Comparison of ENCODE assay signal across 18 cellular contexts in the genomic region with DNA sequence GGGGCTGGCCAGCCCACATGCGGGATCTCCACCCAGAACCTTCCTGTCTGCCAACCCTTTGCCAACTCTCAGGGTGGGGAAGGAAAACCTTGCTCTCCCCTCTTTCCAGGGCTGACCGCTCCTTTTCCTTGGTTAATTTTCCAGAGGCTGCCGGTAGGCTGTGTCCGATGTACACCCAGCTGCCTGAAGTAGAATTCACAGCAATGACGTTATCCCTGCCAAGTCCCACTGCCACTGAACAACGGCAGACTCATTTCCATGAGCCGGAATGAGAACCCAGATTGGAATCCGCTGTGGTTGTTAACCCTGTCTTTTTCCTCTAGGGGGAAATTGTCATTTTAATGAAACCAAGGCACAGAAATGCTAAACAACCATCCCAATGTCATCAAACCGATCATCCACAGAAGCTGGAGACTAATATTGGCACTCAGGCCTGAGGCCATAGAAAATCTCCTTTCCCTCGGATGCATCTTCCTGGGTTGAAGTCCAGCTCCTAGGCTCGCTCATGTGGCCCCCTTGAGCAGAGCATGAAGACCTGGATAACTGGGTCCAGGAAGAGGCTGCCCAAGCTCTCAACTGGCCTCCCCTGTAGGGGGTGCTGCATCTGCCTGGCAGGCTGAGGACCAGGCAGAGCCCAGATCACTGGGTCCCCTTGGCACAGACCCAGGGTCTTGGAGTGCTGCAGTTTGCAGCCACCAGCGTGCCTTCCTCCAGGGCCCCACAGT. TPM values are rescaled to one million over a fixed set of nuclear protein-coding genes. Genes with fewer than 3 reads are reported as not detected.
DNase-seq lines count a peak whose midpoint lies in the region; TF ChIP-seq lines count a peak whose summit lies in the region.
"Had no signal": no experiment of that assay in that cellular context is flagged by ENCODE, and none has a peak within 500 bp of the region (broad histone marks: within the 10 kb centered on the region; RNA-seq: fewer than 3 reads in every experiment).

No MANE protein-coding gene starts in this region.

- in situ Hi-C loops in GM23248 (cut with MboI), result no loop called here

- intact Hi-C loops in tibial artery (cut with DNase I; ENCODE audit: low total_unique reads) (no loop called here), prostate gland (cut with DNase I) (no loop called here)

- H3F3A ChIP-seq in GM23248 (ENCODE audit: insufficient read depth), result no peaks in the 10 kb centered on the region

- TF ChIP-seq CTCF in tibial artery (IDR thresholded peaks at IDR 0.05) (peak in 1 of 2 experiments; percentile 12), prostate gland (IDR thresholded peaks at IDR 0.05) (no peak)

- H2AFZ ChIP-seq in GM23248, result peak overlapping the region; percentile 61

- no peaks in the 10 kb centered on the region for H3K27me3 ChIP-seq in GM23248 (replicated peaks; ENCODE audit: insufficient read depth)
- H3K27me3 ChIP-seq in tibial artery, result no peaks in the 10 kb centered on the region
- no peaks in the 10 kb centered on the region for H3K27me3 ChIP-seq in MG63
- H3K27me3 ChIP-seq in prostate gland (replicated peaks; ENCODE audit: insufficient read depth), result no peaks in the 10 kb centered on the region
- H3K27me3 ChIP-seq: SJSA1 had no signal

- H3K36me3 ChIP-seq in GM23248 (ENCODE audit: low read depth) (no peaks in the 10 kb centered on the region), tibial artery (no peaks in the 10 kb centered on the region), MG63 (no peaks in the 10 kb centered on the region), prostate gland (no peaks in the 10 kb centered on the region)
- H3K36me3 ChIP-seq: SJSA1 had no signal

- peak overlapping the region; percentile 21 for H3K4me2 ChIP-seq in GM23248 (ENCODE audit: unreplicated experiment)

- H3K9ac ChIP-seq in GM23248, result no peak overlapping the region

- no peaks in the 10 kb centered on the region for H3K79me2 ChIP-seq in GM23248 (ENCODE audit: insufficient read depth)

- H3K4me1 ChIP-seq in GM23248 (ENCODE audit: insufficient read depth) (peaks cover 20% of the 10 kb centered on the region), tibial artery (peaks cover 0 to 27% (median 16%) of the 10 kb centered on the region in 4 donors), prostate gland (replicated peaks) (no peaks in the 10 kb centered on the region)
- H3K4me1 ChIP-seq: psoas muscle had no signal

- H3K9me3 ChIP-seq in GM23248 (ENCODE audit: low read depth) (no peaks in the 10 kb centered on the region), tibial artery (peaks cover 0 to 3% (median 0%) of the 10 kb centered on the region in 3 donors), MG63 (no peaks in the 10 kb centered on the region), prostate gland (no peaks in the 10 kb centered on the region)
- H3K9me3 ChIP-seq: psoas muscle, SJSA1 had no signal

- H3K9me2 ChIP-seq in GM23248 (ENCODE audit: insufficient read depth), result no peaks in the 10 kb centered on the region

- DNase-seq in GM23248, result peak; percentile 91
- DNase-seq in RPMI7951 (ENCODE audit: low read depth), result peak; percentile 66
- peak; percentile 54 for DNase-seq in fibroblast of peridontal ligament (ENCODE audit: extremely low read depth)
- no peak for DNase-seq in tibial artery
- DNase-seq in activated gamma-delta T cell treated with Interleukin-2 at 50 U/mL for 16 hours, result no peak
- no peak for DNase-seq in MG63
- no peak for DNase-seq in prostate gland (ENCODE audit: low spot score)
- DNase-seq: activated CD8-positive, alpha-beta memory T cell treated with anti-CD3 and anti-CD28 coated beads, Interleukin-2, amount 50 U/mL, for 4 hours; DMS153; effector memory CD4-positive, alpha-beta T cell; hippocampal formation; NCI-H1417 treated with DMSO at 0.1 percent for 48 hours; NCI-H526 treated with DMSO at 0.1 percent for 48 hours; psoas muscle had no signal

- H3K27ac ChIP-seq in GM23248, result peak overlapping the region; percentile 27
- peak overlapping the region; percentile 64 to 65 for H3K27ac ChIP-seq in tibial artery
- H3K27ac ChIP-seq in prostate gland, result no peak overlapping the region
- H3K27ac ChIP-seq: HL-60, psoas muscle, SJSA1, VCaP had no signal

- no peaks in the 10 kb centered on the region for H4K20me1 ChIP-seq in GM23248 (ENCODE audit: insufficient read depth)

- WGBS in GM23248 (ENCODE audit: low coverage in 1 of 2, low lambda C conversion rate in 2 of 2, missing lambda C conversion rate in 2 of 2), 2 experiments, result 38 to 40% methylated on average over 12 of the region's 12 CpGs
- 75% methylated on average over 12 of the region's 12 CpGs for WGBS in prostate gland

- TF ChIP-seq POLR2A in prostate gland (IDR thresholded peaks at IDR 0.05), result no peak

- no peak overlapping the region for H3K4me3 ChIP-seq in GM23248
- peak overlapping the region; percentile 31 to 43 for H3K4me3 ChIP-seq in tibial artery
- no peak overlapping the region for H3K4me3 ChIP-seq in MG63
- no peak overlapping the region for H3K4me3 ChIP-seq in prostate gland
- H3K4me3 ChIP-seq: psoas muscle, SJSA1 had no signal

RNA-seq across cellular contexts. Expression of a gene that starts 30.4 kb away (rescaled TPM):
- total RNA-seq in GM23248 (2014; rRNA removed; shearing (Covaris generic)), result 0.65 TPM in 1 of 2 replicates, not detected in the other
- not detected in 2 replicates for polyA plus RNA-seq in GM23248 (2016; fragmentation: Nextera tagmentation; extraction: Ambion mirVana)
- total RNA-seq in RPMI7951 (2014; rRNA removed; shearing (Covaris generic)), result not detected in 2 replicates
- total RNA-seq in MG63 (2014; rRNA removed; shearing (Covaris generic); ENCODE audit: low replicate concordance), result 0.10 TPM in 1 of 2 replicates, not detected in the other
- 1 to 10 TPM in 1 of 2 donors, under 1 TPM in 1; 0.68 to 1.5 TPM for total RNA-seq in prostate gland
- total RNA-seq: mesenteric fat pad, psoas muscle, SJSA1 had no signal

Comparison
In these comparisons a context has a peak if more than half of its experiments do, and no peak if none do; other contexts are left out.
1. DNase-seq: peak in GM23248 (single experiment), RPMI7951 (single experiment) and fibroblast of peridontal ligament (single experiment); none in tibial artery (0 of 2), activated gamma-delta T cell treated with Interleukin-2 at 50 U/mL for 16 hours (single experiment), MG63 (single experiment) and prostate gland (single experiment).
2. H3K27ac ChIP-seq: peak in GM23248 (single experiment) and tibial artery (2 of 2); none in prostate gland (0 of 2).
3. H3K4me3 ChIP-seq: peak in tibial artery (2 of 2); none in GM23248 (single experiment), MG63 (single experiment) and prostate gland (0 of 2).